ENCODE assay signal across 8 cellular contexts in the genomic region with DNA sequence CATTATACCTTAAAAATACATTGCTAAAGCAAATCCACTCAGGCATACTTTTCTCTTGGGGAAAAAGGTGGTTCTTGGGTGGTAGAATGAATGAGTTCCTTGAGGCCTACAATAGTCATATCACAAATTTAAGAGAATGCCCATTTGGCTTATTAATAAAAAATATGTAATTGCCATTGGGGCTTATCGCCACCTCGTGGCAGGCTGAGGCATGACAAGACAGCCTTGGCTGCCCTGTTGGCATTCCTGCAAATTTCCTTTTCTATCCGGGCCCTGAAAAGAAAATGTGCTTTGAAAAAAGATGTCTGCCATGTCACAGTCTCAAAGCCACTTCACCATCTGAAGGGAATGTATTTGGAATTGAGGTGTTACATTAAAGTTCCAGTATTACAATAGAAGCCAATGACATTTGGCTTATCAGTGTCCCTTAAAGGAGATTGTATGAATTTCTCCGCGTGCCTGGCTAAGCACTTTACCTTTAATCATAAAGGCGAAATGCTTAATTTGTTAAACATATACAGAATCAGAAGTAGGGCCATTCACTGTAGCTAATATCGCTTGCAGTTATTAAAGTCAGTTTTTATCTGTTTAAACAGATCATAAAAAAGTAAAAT.
DNase-seq lines count a peak whose midpoint lies in the region; ATAC-seq and TF ChIP-seq lines count a peak whose summit lies in the region.

No MANE protein-coding gene starts in this region.

- H3K27me3 Mint-ChIP-seq in CD4-positive, alpha-beta memory T cell: no peaks in the 10 kb centered on the region

- POLR2A ChIA-PET in CD4-positive, alpha-beta memory T cell (lab: Charles Lee; ENCODE audit: partially characterized antibody): interaction anchor here (1.1 to 3.0 kb wide), 4 partner anchors 24 to 31 kb away, joined by 3 to 10 read pairs (median 4); no protein-coding TSS in a partner anchor

- H3K9me3 ChIP-seq in CD4-positive, alpha-beta memory T cell (ENCODE audit: control insufficient read depth in 1 of 2, low read length in 2 of 2): no peaks in the 10 kb centered on the region
- H3K9me3 ChIP-seq in HAP-1 (no peaks in the 10 kb centered on the region), WERI-Rb-1 (ENCODE audit: severe bottlenecking) (no peaks in the 10 kb centered on the region), mucosa of descending colon (no peaks in the 10 kb centered on the region), upper lobe of right lung (no peaks in the 10 kb centered on the region)

- no peak overlapping the region for H3K4me3 Mint-ChIP-seq in CD4-positive, alpha-beta memory T cell

- intact Hi-C loops in CD4-positive, alpha-beta memory T cell (cut with micrococcal nuclease): loop anchor here (1.0 to 5.0 kb wide), 3 partner anchors 31 to 138 kb away; no protein-coding TSS in a partner anchor
- intact Hi-C loops in mucosa of descending colon (cut with DNase I, micrococcal nuclease): loop anchor here (5.0 to 10.0 kb wide), 2 partner anchors 253 to 255 kb away; no protein-coding TSS in a partner anchor
- intact Hi-C loops in upper lobe of right lung (cut with DNase I): no loop called here

- no peaks in the 10 kb centered on the region for H3K27me3 ChIP-seq in CD4-positive, alpha-beta memory T cell (ENCODE audit: insufficient read depth, low read length)
- H3K27me3 ChIP-seq in HAP-1 (ENCODE audit: low read depth) (0 out of 2 replicates have a peak, but pooled peaks cover 3% of the 10 kb centered on the region), WERI-Rb-1 (ENCODE audit: insufficient read depth, low read depth, severe bottlenecking) (peaks cover 39% of the 10 kb centered on the region), upper lobe of right lung (no peaks in the 10 kb centered on the region)

- H3K36me3 Mint-ChIP-seq in CD4-positive, alpha-beta memory T cell: no peaks in the 10 kb centered on the region

- no peaks in the 10 kb centered on the region for H3K36me3 ChIP-seq in CD4-positive, alpha-beta memory T cell (ENCODE audit: insufficient read depth, low read length)
- H3K36me3 ChIP-seq in HAP-1 (replicated peaks): no peaks in the 10 kb centered on the region
- H3K36me3 ChIP-seq in WERI-Rb-1: no peaks in the 10 kb centered on the region
- no peaks in the 10 kb centered on the region for H3K36me3 ChIP-seq in mucosa of descending colon (ENCODE audit: low read depth)
- no peaks in the 10 kb centered on the region for H3K36me3 ChIP-seq in upper lobe of right lung

- H3K27ac Mint-ChIP-seq in CD4-positive, alpha-beta memory T cell: peak overlapping the region in 2 of 7 donors; percentile 1 to 37

- DNase-seq in CD4-positive, alpha-beta memory T cell: peak in 3 of 5 donors; percentile 19 to 28 (median 23)
- DNase-seq in HAP-1 (ENCODE audit: low spot score in 2 of 2) (peak; percentile 5 to 54), WERI-Rb-1 (peak; percentile 13), ecto neural progenitor cell (ENCODE audit: low spot score) (peak; percentile 54), mucosa of descending colon (peak in 2 of 3 donors; percentile 55 to 72), upper lobe of right lung (peak; percentile 72), glomerular visceral epithelial cell (ENCODE audit: extremely low spot score) (no peak)

- ATAC-seq in mucosa of descending colon: no peak
- peak; percentile 64 for ATAC-seq in upper lobe of right lung
- no peak for ATAC-seq in HG03139 (IDR thresholded peaks at IDR 0.05; ENCODE audit: unreplicated experiment)

- no peak overlapping the region for H3K27ac ChIP-seq in CD4-positive, alpha-beta memory T cell (ENCODE audit: low read depth, low read length)
- H3K27ac ChIP-seq in WERI-Rb-1: no peak overlapping the region
- no peak overlapping the region for H3K27ac ChIP-seq in upper lobe of right lung

- H3K4me3 ChIP-seq in CD4-positive, alpha-beta memory T cell (ENCODE audit: low read length in 2 of 2): no peak overlapping the region
- H3K4me3 ChIP-seq in HAP-1 (no peak overlapping the region), WERI-Rb-1 (ENCODE audit: low read depth, low read length) (no peak overlapping the region), mucosa of descending colon (no peak overlapping the region), upper lobe of right lung (no peak overlapping the region)

- TF ChIP-seq CTCF in WERI-Rb-1 (IDR thresholded peaks at IDR 0.05; ENCODE audit: low read depth, low read length) (peak; percentile 77), mucosa of descending colon (IDR thresholded peaks at IDR 0.05) (peak; percentile 91), upper lobe of right lung (IDR thresholded peaks at IDR 0.05) (peak; percentile 97)

- H3K4me1 Mint-ChIP-seq in CD4-positive, alpha-beta memory T cell: peaks cover 10 to 24% (median 13%) of the 10 kb centered on the region in 4 donors

- H3K9me3 Mint-ChIP-seq in CD4-positive, alpha-beta memory T cell: peaks cover 0 to 7% (median 0%) of the 10 kb centered on the region in 8 donors

- H3K4me1 ChIP-seq in CD4-positive, alpha-beta memory T cell (ENCODE audit: insufficient read depth, low read length): peaks cover 10% of the 10 kb centered on the region
- H3K4me1 ChIP-seq in HAP-1 (no peaks in the 10 kb centered on the region), mucosa of descending colon (ENCODE audit: low read depth) (no peaks in the 10 kb centered on the region), upper lobe of right lung (no peaks in the 10 kb centered on the region)

- in situ Hi-C loops in HAP-1 (cut with MboI; ENCODE audit: low sequenced_read_pairs): no loop called here

- CTCF ChIA-PET in CD4-positive, alpha-beta memory T cell (lab: Charles Lee; ENCODE audit: partially characterized antibody): interaction anchor here (0.7 to 3.7 kb wide), 18 partner anchors 7 to 1392 kb away, joined by 3 to 24 read pairs (median 3); no protein-coding TSS in a partner anchor
